8 cellular contexts compared by ENCODE assay signal in the genomic region with DNA sequence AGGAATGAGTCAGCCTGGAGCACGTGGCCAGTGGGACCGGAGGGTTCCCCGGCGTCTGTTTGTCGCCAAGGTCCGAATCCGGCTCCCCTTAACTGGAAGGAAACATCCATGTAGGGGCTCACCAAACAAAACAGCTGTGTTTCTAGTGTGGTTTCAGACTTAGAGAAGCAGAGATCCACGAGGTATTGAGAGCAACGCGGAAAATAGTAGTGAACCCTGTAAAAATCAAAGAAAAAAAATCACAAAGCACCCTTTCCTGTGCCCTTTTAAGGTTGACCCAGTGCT. TPM values are rescaled to one million over a fixed set of nuclear protein-coding genes. Genes with fewer than 3 reads are reported as not detected.
A peak's percentile ranks its signal among the peaks of the same experiment; 100 is the strongest.
DNase-seq lines count a peak whose midpoint lies in the region; ATAC-seq and TF ChIP-seq lines count a peak whose summit lies in the region.

No MANE protein-coding gene starts in this region.

- TF ChIP-seq CTCF in PC-9 (conservative IDR thresholded peaks at IDR 0.05), result no peak
- no peak for TF ChIP-seq CTCF in esophagus squamous epithelium (IDR thresholded peaks at IDR 0.05)
- no peak for TF ChIP-seq CTCF in GM10248 (IDR thresholded peaks at IDR 0.05; ENCODE audit: control extremely low read depth, extremely low read depth, low read depth, missing control alignments)

- BruUV-seq in PC-9 (replicated peaks; lab: Mats Ljungman, UMichigan), result TSS peak; percentile 62

- peak overlapping the region; percentile 35 for H3K14ac ChIP-seq in trophoblast cell (ENCODE audit: low read length)

- no peak overlapping the region for H3K23ac ChIP-seq in trophoblast cell (ENCODE audit: low read length)

- TF ChIP-seq POLR2A in esophagus squamous epithelium (IDR thresholded peaks at IDR 0.05), result no peak

- H3K27me3 ChIP-seq in PC-9 (ENCODE audit: insufficient read depth, low read depth) (no peaks in the 10 kb centered on the region), esophagus squamous epithelium (no peaks in the 10 kb centered on the region), trophoblast cell (ENCODE audit: insufficient read depth, low read length) (no peaks in the 10 kb centered on the region)

- H3K4me1 ChIP-seq in ES-I3 (ENCODE audit: insufficient read depth, low read length) (peaks cover 19% of the 10 kb centered on the region), PC-9 (replicated peaks; ENCODE audit: insufficient read depth) (peaks cover 23% of the 10 kb centered on the region), esophagus squamous epithelium (peaks cover 5 to 45% (median 20%) of the 10 kb centered on the region in 3 donors), trophoblast cell (ENCODE audit: control insufficient read depth in 1 of 2, insufficient read depth in 2 of 2, low read length in 2 of 2) (peaks cover 10 to 15% of the 10 kb centered on the region in 2 experiments)

- H3K9ac ChIP-seq in ES-I3 (ENCODE audit: low read depth, low read length) (peak overlapping the region; percentile 85), trophoblast cell (ENCODE audit: low read length) (peak overlapping the region; percentile 94)

- H3K4me2 ChIP-seq in PC-9 (peak overlapping the region; percentile 91), trophoblast cell (ENCODE audit: low read length) (peak overlapping the region; percentile 70)

- peak overlapping the region; percentile 88 for H4K91ac ChIP-seq in trophoblast cell (ENCODE audit: low read depth, low read length)

- H3K9me3 ChIP-seq in ES-I3 (ENCODE audit: control insufficient read depth, insufficient read depth, low read length) (no peaks in the 10 kb centered on the region), PC-9 (ENCODE audit: insufficient read depth, low read depth) (no peaks in the 10 kb centered on the region), esophagus squamous epithelium (no peaks in the 10 kb centered on the region), trophoblast cell (ENCODE audit: insufficient read depth, low read depth, low read length) (no peaks in the 10 kb centered on the region)

- peaks cover 43% of the 10 kb centered on the region for H3F3A ChIP-seq in PC-9 (ENCODE audit: insufficient read depth, low read depth)

- peak overlapping the region; percentile 78 for H2AFZ ChIP-seq in PC-9
- peak overlapping the region; percentile 12 for H2AFZ ChIP-seq in trophoblast cell (ENCODE audit: insufficient read depth, low read length, poor library complexity)

- no peak overlapping the region for H2BK12ac ChIP-seq in trophoblast cell (ENCODE audit: low read length)

- POLR2A ChIA-PET in PC-9 (lab: Charles Lee; ENCODE audit: unreplicated experiment) (interaction anchor here (0.5 to 1.5 kb wide), 2 partner anchors 9 to 111 kb away, joined by 3 to 34 read pairs; no protein-coding TSS in a partner anchor), GM10248 (lab: Yijun Ruan, JAX) (interaction anchor here (0.7 to 3.2 kb wide), 9 partner anchors 9 to 870 kb away, joined by 3 to 51 read pairs (median 6); a partner anchor contains a TSS)

- H3K18ac ChIP-seq in trophoblast cell (ENCODE audit: low read length), result peak overlapping the region; percentile 96

- intact Hi-C loops in PC-9 (cut with micrococcal nuclease; ENCODE audit: unreplicated experiment) (loop anchor here (1.0 to 10.0 kb wide), 7 partner anchors 9 to 868 kb away; a partner anchor contains a TSS), esophagus squamous epithelium (cut with DNase I) (no loop called here)

- H3K79me2 ChIP-seq in PC-9 (ENCODE audit: low read depth) (peaks cover 26% of the 10 kb centered on the region), trophoblast cell (ENCODE audit: control insufficient read depth, insufficient read depth, low read length, poor library complexity) (peaks cover 6% of the 10 kb centered on the region)

- no peaks in the 10 kb centered on the region for H4K20me1 ChIP-seq in PC-9 (ENCODE audit: insufficient read depth)

- no peaks in the 10 kb centered on the region for H3K9me2 ChIP-seq in PC-9 (ENCODE audit: insufficient read depth)

- H3K27ac ChIP-seq in PC-9, result peak overlapping the region; percentile 85
- peak overlapping the region; percentile 85 to 99 (median 96) for H3K27ac ChIP-seq in esophagus squamous epithelium
- H3K27ac ChIP-seq in trophoblast cell (ENCODE audit: low read depth, low read length), result peak overlapping the region; percentile 83

- in situ Hi-C loops in G401 (cut with HindIII; ENCODE audit: low sequenced_read_pairs), result no loop called here

- peak overlapping the region; percentile 96 for H4K8ac ChIP-seq in trophoblast cell (ENCODE audit: low read depth, low read length)

- WGBS in esophagus squamous epithelium, 2 donors, result 4 to 10% methylated on average over 3 to 7 of the region's 10 CpGs
- no CpG with 5 or more reads among the region's 10 CpGs for WGBS in trophoblast cell (ENCODE audit: extremely low coverage, insufficient coverage, insufficient read length)

- H3K4ac ChIP-seq in trophoblast cell (ENCODE audit: low read depth, low read length), result peak overlapping the region; percentile 97

- ATAC-seq in HG03469 (IDR thresholded peaks at IDR 0.05; ENCODE audit: unreplicated experiment), result no peak

- H2BK5ac ChIP-seq in trophoblast cell (ENCODE audit: low read depth, low read length, poor library complexity), result peak overlapping the region; percentile 77

- H2AK5ac ChIP-seq in trophoblast cell (ENCODE audit: low read length), result peak overlapping the region; percentile 96

- peak overlapping the region; percentile 79 for H3K4me3 ChIP-seq in PC-9
- H3K4me3 ChIP-seq in esophagus squamous epithelium, result peak overlapping the region; percentile 70 to 87 (median 78)
- H3K4me3 ChIP-seq in trophoblast cell (ENCODE audit: low read depth, low read length), result peak overlapping the region; percentile 91

- H4K12ac ChIP-seq in trophoblast cell (ENCODE audit: low read depth, low read length), result peak overlapping the region; percentile 68

- DNase-seq in PC-9 (no peak), esophagus squamous epithelium (lab: John Stamatoyannopoulos, UW) (no peak), trophoblast cell (no peak), GM10248 (ENCODE audit: extremely low spot score) (no peak), G401 (ENCODE audit: low spot score) (no peak), mucosa of gallbladder (ENCODE audit: low spot score) (no peak)

- CTCF ChIA-PET in PC-9 (lab: Charles Lee) (no interaction called here), GM10248 (lab: Yijun Ruan, JAX) (interaction anchor here (0.9 to 3.0 kb wide), 7 partner anchors 9 to 168 kb away, joined by 3 to 21 read pairs (median 7); no protein-coding TSS in a partner anchor)

- H3K36me3 ChIP-seq in ES-I3 (ENCODE audit: insufficient read depth, low read length) (peaks cover 30% of the 10 kb centered on the region), PC-9 (ENCODE audit: low read depth) (peaks cover 31% of the 10 kb centered on the region), esophagus squamous epithelium (peaks cover 0 to 45% (median 8%) of the 10 kb centered on the region in 3 donors), trophoblast cell (ENCODE audit: control insufficient read depth in 1 of 2, insufficient read depth in 2 of 2, low read length in 2 of 2) (peaks cover 8 to 20% of the 10 kb centered on the region in 2 experiments)

- H3K79me1 ChIP-seq in trophoblast cell (ENCODE audit: low read length), result peaks cover 8% of the 10 kb centered on the region

- peak overlapping the region; percentile 67 for H2BK120ac ChIP-seq in trophoblast cell (ENCODE audit: insufficient read depth, low read length, poor library complexity)

RNA-seq across cellular contexts. Expression of a gene that starts 38.3 kb away (rescaled TPM):
- total RNA-seq in PC-9 (2021) (0.73 and 0.92 TPM in 2 replicates), esophagus squamous epithelium (1 to 10 TPM in 3 of 4 donors, under 1 TPM in 1; 0.91 to 5.2 (median 2.1) TPM), mucosa of gallbladder (0.66 TPM)
- polyA plus RNA-seq in trophoblast cell (2013), result 2.9 and 3.0 TPM in 2 replicates
- not detected in 2 replicates for total RNA-seq in G401 (2014; rRNA removed; shearing (Covaris generic))

RNA-seq across cellular contexts. Expression of a gene that starts 53.8 kb away (rescaled TPM):
- total RNA-seq in PC-9 (2021) (13.8 and 17.1 TPM in 2 replicates), esophagus squamous epithelium (10 to 100 TPM; 12.0 to 22.1 (median 12.9) TPM), mucosa of gallbladder (19.1 TPM)
- 15.8 and 16.9 TPM in 2 replicates for polyA plus RNA-seq in trophoblast cell (2013)
- 11.5 and 13.0 TPM in 2 replicates for total RNA-seq in G401 (2014; rRNA removed; shearing (Covaris generic))
